ENCODE assay signal across 12 cellular contexts in genomic region chr2:205025580-205026240, GRCh38.
DNase-seq lines count a peak whose midpoint lies in the region; ATAC-seq and TF ChIP-seq lines count a peak whose summit lies in the region.
"Had no signal": no experiment of that assay in that cellular context is flagged by ENCODE, and none has a peak within 500 bp of the region (broad histone marks: within the 10 kb centered on the region; RNA-seq: fewer than 3 reads in every experiment).

No MANE protein-coding gene starts in this region.

- H3K9me3 ChIP-seq in PC-9 (ENCODE audit: insufficient read depth, low read depth) = no peaks in the 10 kb centered on the region
- H3K9me3 ChIP-seq: left lung had no signal

- intact Hi-C loops in PC-9 (cut with micrococcal nuclease; ENCODE audit: unreplicated experiment) = no loop called here

- no peak for TF ChIP-seq CTCF in AG04449 (IDR thresholded peaks at IDR 0.05; ENCODE audit: insufficient read depth, low read length, missing control alignments)
- no peak for TF ChIP-seq CTCF in PC-9 (conservative IDR thresholded peaks at IDR 0.05)
- no peak for TF ChIP-seq CTCF in chondrocyte (IDR thresholded peaks at IDR 0.05)
- TF ChIP-seq CTCF in mesothelial cell of epicardium (IDR thresholded peaks at IDR 0.05; ENCODE audit: unreplicated experiment) = no peak
- no peak for TF ChIP-seq CTCF in GM13976 (IDR thresholded peaks at IDR 0.05; ENCODE audit: borderline replicate concordance, control extremely low read depth, extremely low read depth, insufficient read depth, missing control alignments)

- H3K4me3 ChIP-seq in AG04449 (ENCODE audit: low read depth, low read length) = peak overlapping the region; percentile 18; the same call in 1 of the 2 replicates
- no peak overlapping the region for H3K4me3 ChIP-seq in PC-9
- H3K4me3 ChIP-seq: left lung had no signal

- DNase-seq in AG04449 (ENCODE audit: low read depth, low spot score) (no peak), PC-9 (no peak), chondrocyte (ENCODE audit: low spot score) (no peak), mesothelial cell of epicardium (ENCODE audit: low spot score in 2 of 2, unreplicated experiment in 2 of 2) (no peak), iPS-NIHi7 (ENCODE audit: extremely low spot score) (no peak), GM13976 (ENCODE audit: low spot score) (no peak), glomerular visceral epithelial cell (ENCODE audit: extremely low spot score) (no peak)
- DNase-seq: activated CD4-positive, alpha-beta T cell treated with anti-CD3 and anti-CD28 coated beads for 1 hour had no signal

- no peaks in the 10 kb centered on the region for H3K27me3 ChIP-seq in PC-9 (ENCODE audit: insufficient read depth, low read depth)
- H3K27me3 ChIP-seq: left lung had no signal

- in situ Hi-C loops in GM13976 (cut with MboI; ENCODE audit: low sequenced_read_pairs, unreplicated experiment) = no loop called here

- no peaks in the 10 kb centered on the region for H4K20me1 ChIP-seq in PC-9 (ENCODE audit: insufficient read depth)

- H3K36me3 Mint-ChIP-seq in chondrocyte (ENCODE audit: low read depth) (no peaks in the 10 kb centered on the region), mesothelial cell of epicardium (no peaks in the 10 kb centered on the region)
- H3K36me3 Mint-ChIP-seq: CD14-positive monocyte had no signal

- CTCF ChIA-PET in AG04449 (lab: Yijun Ruan, JAX) = no interaction called here
- CTCF ChIA-PET in PC-9 (lab: Charles Lee) = no interaction called here

- no peak for ATAC-seq in GM19351 (IDR thresholded peaks at IDR 0.05; ENCODE audit: unreplicated experiment)

- H3K27ac ChIP-seq in PC-9 = peak overlapping the region; percentile 73
- H3K27ac ChIP-seq: epithelial cell of prostate had no signal

- no peaks in the 10 kb centered on the region for H3K79me2 ChIP-seq in PC-9 (ENCODE audit: low read depth)

- peak overlapping the region; percentile 74 for H3K4me2 ChIP-seq in PC-9

- H3K4me3 Mint-ChIP-seq in chondrocyte (ENCODE audit: unreplicated experiment) = peak overlapping the region; percentile 54
- no peak overlapping the region for H3K4me3 Mint-ChIP-seq in mesothelial cell of epicardium
- H3K4me3 Mint-ChIP-seq: CD14-positive monocyte had no signal

- no peaks in the 10 kb centered on the region for H3K27me3 Mint-ChIP-seq in chondrocyte (ENCODE audit: low read depth)
- no peaks in the 10 kb centered on the region for H3K27me3 Mint-ChIP-seq in mesothelial cell of epicardium (ENCODE audit: low read depth)

- peaks cover 21% of the 10 kb centered on the region for H3K4me1 Mint-ChIP-seq in chondrocyte (ENCODE audit: low read depth)
- peaks cover 18% of the 10 kb centered on the region for H3K4me1 Mint-ChIP-seq in mesothelial cell of epicardium
- H3K4me1 Mint-ChIP-seq: CD14-positive monocyte had no signal

- no peaks in the 10 kb centered on the region for H3K36me3 ChIP-seq in PC-9 (ENCODE audit: low read depth)
- H3K36me3 ChIP-seq: left lung had no signal

- H3F3A ChIP-seq in PC-9 (ENCODE audit: insufficient read depth, low read depth) = peaks cover 13% of the 10 kb centered on the region; the same call in 1 of the 2 replicates

- no peaks in the 10 kb centered on the region for H3K9me2 ChIP-seq in PC-9 (ENCODE audit: insufficient read depth)

- BruUV-seq in PC-9 (replicated peaks; lab: Mats Ljungman, UMichigan) = no TSS peak

- no peak overlapping the region for H2AFZ ChIP-seq in PC-9

- POLR2A ChIA-PET in AG04449 (lab: Yijun Ruan, JAX) = no interaction called here
- POLR2A ChIA-PET in PC-9 (lab: Charles Lee; ENCODE audit: unreplicated experiment) = no interaction called here

- H3K27ac Mint-ChIP-seq in chondrocyte (ENCODE audit: unreplicated experiment) = peak overlapping the region; percentile 93
- H3K27ac Mint-ChIP-seq in mesothelial cell of epicardium = peak overlapping the region; percentile 4
- H3K27ac Mint-ChIP-seq: CD14-positive monocyte had no signal

- peaks cover 12% of the 10 kb centered on the region for H3K4me1 ChIP-seq in PC-9 (replicated peaks; ENCODE audit: insufficient read depth)

- H3K9me3 Mint-ChIP-seq in chondrocyte (ENCODE audit: low read depth) (no peaks in the 10 kb centered on the region), mesothelial cell of epicardium (no peaks in the 10 kb centered on the region)
